ENCODE assay signal across 16 cellular contexts in the genomic region with DNA sequence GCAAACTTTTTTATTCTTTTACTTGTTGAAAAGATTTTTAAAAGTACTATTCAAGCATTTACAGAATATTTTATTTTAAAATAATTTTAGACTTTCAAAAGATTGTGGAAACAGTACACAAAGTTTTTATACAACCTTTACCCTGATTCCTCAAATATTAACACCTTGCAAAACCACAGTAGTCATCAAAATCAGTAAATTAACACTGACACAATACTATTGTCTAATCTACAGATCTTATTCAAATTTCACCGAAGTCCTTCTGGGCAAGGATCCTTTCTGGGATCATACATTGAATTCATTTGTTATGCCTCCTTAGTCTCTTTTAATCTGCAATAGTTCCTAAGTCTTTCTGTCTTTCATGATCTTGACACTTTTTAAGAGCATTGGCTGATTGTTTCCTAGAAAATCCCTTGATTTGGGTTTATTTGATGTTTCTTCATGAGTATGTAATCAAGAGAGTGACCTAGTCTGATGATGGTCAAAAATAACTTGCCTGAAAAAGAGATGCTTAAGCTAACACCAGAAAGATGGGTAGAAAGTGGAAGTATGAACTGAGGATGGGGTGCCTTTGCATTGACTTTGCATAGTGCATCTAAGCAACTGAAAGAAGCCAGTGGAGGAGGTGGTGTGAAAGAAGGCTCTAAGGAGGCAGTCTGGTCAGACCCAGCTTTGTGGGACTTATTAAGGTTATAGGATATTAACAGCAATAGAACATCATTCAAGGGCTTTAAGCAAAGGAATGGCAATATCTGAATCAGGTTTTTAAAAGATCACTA. TPM values are rescaled to one million over a fixed set of nuclear protein-coding genes. Genes with fewer than 3 reads are reported as not detected.
DNase-seq lines count a peak whose midpoint lies in the region; ATAC-seq and TF ChIP-seq lines count a peak whose summit lies in the region.
"Had no signal": no experiment of that assay in that cellular context is flagged by ENCODE, and none has a peak within 500 bp of the region (broad histone marks: within the 10 kb centered on the region; RNA-seq: fewer than 3 reads in every experiment).

No MANE protein-coding gene starts in this region.

- no peak overlapping the region for H2BK15ac ChIP-seq in mesenchymal stem cell (ENCODE audit: low read depth, poor library complexity, severe bottlenecking)

- H3K4me1 Mint-ChIP-seq in stimulated activated effector memory CD8-positive, alpha-beta T cell treated with anti-CD3 and anti-CD28 coated beads, Interleukin-12 subunit alpha, Interleukin-12 subunit beta, amount 100 ng/mL, for 72 hours: peaks cover 49% of the 10 kb centered on the region

- H3K36me3 Mint-ChIP-seq in stimulated activated effector memory CD8-positive, alpha-beta T cell treated with anti-CD3 and anti-CD28 coated beads, Interleukin-12 subunit alpha, Interleukin-12 subunit beta, amount 100 ng/mL, for 72 hours: peaks cover 4% of the 10 kb centered on the region

- no peak overlapping the region for H4K8ac ChIP-seq in mesenchymal stem cell (ENCODE audit: low read length)

- H3K4me1 ChIP-seq in mesenchymal stem cell (ENCODE audit: control insufficient read depth, insufficient read depth, low read depth, low read length) (peaks cover 6% of the 10 kb centered on the region), suprapubic skin (peaks cover 13% of the 10 kb centered on the region), SJCRH30 (no peaks in the 10 kb centered on the region)
- H3K4me1 ChIP-seq: uterus had no signal

- H3K18ac ChIP-seq in mesenchymal stem cell (ENCODE audit: low read depth in 1 of 2, low read length in 2 of 2): no peak overlapping the region

- WGBS in mesenchymal stem cell: 92% methylated on average over 1 of the region's 1 CpG
- 87% methylated on average over 1 of the region's 1 CpG for WGBS in suprapubic skin

- peak overlapping the region; percentile 74 for H2AK5ac ChIP-seq in mesenchymal stem cell (ENCODE audit: low read length, severe bottlenecking)

- no peak overlapping the region for H2AFZ ChIP-seq in mesenchymal stem cell (ENCODE audit: low read depth, low read length)
- H2AFZ ChIP-seq: GM23248 had no signal

- no peak overlapping the region for H3K4me3 ChIP-seq in mesenchymal stem cell (ENCODE audit: insufficient read depth in 1 of 2, low read depth in 1 of 2, low read length in 2 of 2)
- no peak overlapping the region for H3K4me3 ChIP-seq in suprapubic skin
- no peak overlapping the region for H3K4me3 ChIP-seq in SJCRH30
- H3K4me3 ChIP-seq: uterus had no signal

- TF ChIP-seq POLR2A in suprapubic skin (IDR thresholded peaks at IDR 0.05): no peak

- no peak overlapping the region for H2BK12ac ChIP-seq in mesenchymal stem cell (ENCODE audit: low read length in 2 of 2)

- no peak for TF ChIP-seq EP300 in suprapubic skin (IDR thresholded peaks at IDR 0.05)

- H3K9ac ChIP-seq in mesenchymal stem cell (ENCODE audit: low read length): no peak overlapping the region
- H3K9ac ChIP-seq: GM23248 had no signal

- ATAC-seq in GM18909 (IDR thresholded peaks at IDR 0.05; ENCODE audit: poor library complexity, unreplicated experiment) (peak; percentile 63), GM21717 (IDR thresholded peaks at IDR 0.05; ENCODE audit: unreplicated experiment) (peak; percentile 70), HG03196 (IDR thresholded peaks at IDR 0.05; ENCODE audit: unreplicated experiment) (peak; percentile 42)
- ATAC-seq in stimulated activated effector memory CD8-positive, alpha-beta T cell treated with anti-CD3 and anti-CD28 coated beads, Interleukin-12 subunit alpha, Interleukin-12 subunit beta, amount 100 ng/mL, for 72 hours: no peak
- ATAC-seq: activated naive CD4-positive, alpha-beta T cell treated with anti-CD3 and anti-CD28 coated beads, Interleukin-2, amount 50 U/mL, for 72 hours had no signal

- H3K4me3 Mint-ChIP-seq in stimulated activated effector memory CD8-positive, alpha-beta T cell treated with anti-CD3 and anti-CD28 coated beads, Interleukin-12 subunit alpha, Interleukin-12 subunit beta, amount 100 ng/mL, for 72 hours: no peak overlapping the region

- DNase-seq in mesenchymal stem cell: no peak
- no peak for DNase-seq in suprapubic skin (ENCODE audit: low spot score in 2 of 2)
- DNase-seq in stimulated activated effector memory CD8-positive, alpha-beta T cell treated with anti-CD3 and anti-CD28 coated beads, Interleukin-12 subunit alpha, Interleukin-12 subunit beta, amount 100 ng/mL, for 72 hours (ENCODE audit: low spot score in 2 of 2): no peak
- no peak for DNase-seq in SJCRH30
- DNase-seq: activated CD4-positive, alpha-beta T cell treated with anti-CD3 and anti-CD28 coated beads for 48 hours; DMS79; glutamatergic neuron; GM23248; NCI-H2171 treated with DMSO at 0.1 percent for 48 hours; uterus had no signal

- no peak overlapping the region for H3K27ac Mint-ChIP-seq in stimulated activated effector memory CD8-positive, alpha-beta T cell treated with anti-CD3 and anti-CD28 coated beads, Interleukin-12 subunit alpha, Interleukin-12 subunit beta, amount 100 ng/mL, for 72 hours
- H3K27ac Mint-ChIP-seq: activated naive CD4-positive, alpha-beta T cell treated with anti-CD3 and anti-CD28 coated beads, Interleukin-2, amount 50 U/mL, for 72 hours had no signal

- no peak overlapping the region for H2BK5ac ChIP-seq in mesenchymal stem cell (ENCODE audit: low read depth, low read length, poor library complexity, severe bottlenecking)

- H3K36me3 ChIP-seq in mesenchymal stem cell (ENCODE audit: control insufficient read depth in 1 of 2, insufficient read depth in 2 of 2, low read depth in 1 of 2, low read length in 2 of 2): no peaks in the 10 kb centered on the region
- no peaks in the 10 kb centered on the region for H3K36me3 ChIP-seq in suprapubic skin
- no peaks in the 10 kb centered on the region for H3K36me3 ChIP-seq in SJCRH30
- H3K36me3 ChIP-seq: uterus had no signal

- no peak overlapping the region for H3K27ac ChIP-seq in mesenchymal stem cell (ENCODE audit: low read length, poor library complexity, severe bottlenecking)
- no peak overlapping the region for H3K27ac ChIP-seq in suprapubic skin
- no peak overlapping the region for H3K27ac ChIP-seq in SJCRH30
- H3K27ac ChIP-seq: uterus had no signal

- H2BK120ac ChIP-seq in mesenchymal stem cell (ENCODE audit: low read depth, low read length): no peak overlapping the region

- H4K91ac ChIP-seq in mesenchymal stem cell (ENCODE audit: low read length): no peak overlapping the region

- no peak for TF ChIP-seq CTCF in suprapubic skin (IDR thresholded peaks at IDR 0.05)

- H3K4me2 ChIP-seq in mesenchymal stem cell (ENCODE audit: low read length, poor library complexity, severe bottlenecking): no peak overlapping the region

- H3K27me3 ChIP-seq in mesenchymal stem cell (ENCODE audit: control insufficient read depth in 1 of 2, insufficient read depth in 1 of 2, low read length in 2 of 2) (no peaks in the 10 kb centered on the region), suprapubic skin (no peaks in the 10 kb centered on the region), SJCRH30 (no peaks in the 10 kb centered on the region)
- H3K27me3 ChIP-seq: uterus had no signal

- H3K9me3 Mint-ChIP-seq in stimulated activated effector memory CD8-positive, alpha-beta T cell treated with anti-CD3 and anti-CD28 coated beads, Interleukin-12 subunit alpha, Interleukin-12 subunit beta, amount 100 ng/mL, for 72 hours: no peaks in the 10 kb centered on the region
- H3K9me3 Mint-ChIP-seq: activated naive CD4-positive, alpha-beta T cell treated with anti-CD3 and anti-CD28 coated beads, Interleukin-2, amount 50 U/mL, for 72 hours had no signal

- H3K14ac ChIP-seq in mesenchymal stem cell (ENCODE audit: low read length in 2 of 2): no peak overlapping the region

- peaks cover 14% of the 10 kb centered on the region for H3K79me1 ChIP-seq in mesenchymal stem cell (replicated peaks; ENCODE audit: low read length, poor library complexity, severe bottlenecking)

- no peak overlapping the region for H3K23ac ChIP-seq in mesenchymal stem cell (ENCODE audit: low read length in 2 of 2)

- no peak overlapping the region for H3K4ac ChIP-seq in mesenchymal stem cell (ENCODE audit: low read depth in 1 of 2, low read length in 2 of 2)

- H3K9me3 ChIP-seq in mesenchymal stem cell (ENCODE audit: control insufficient read depth, low read length) (no peaks in the 10 kb centered on the region), suprapubic skin (no peaks in the 10 kb centered on the region), SJCRH30 (replicated peaks) (no peaks in the 10 kb centered on the region)
- H3K9me3 ChIP-seq: uterus had no signal

RNA-seq across cellular contexts. Expression of a gene that starts 9.7 kb away (rescaled TPM):
- polyA plus RNA-seq in mesenchymal stem cell (2013, experiment 1 of 2): 8.3 TPM
- 9.1 TPM for polyA plus RNA-seq in mesenchymal stem cell (2013, experiment 2 of 2)
- total RNA-seq in suprapubic skin: 10 to 100 TPM; 13.3 to 35.8 (median 14.2) TPM
- total RNA-seq in SJCRH30 (2014; rRNA removed; shearing (Covaris generic)): 4.6 and 4.7 TPM in 2 replicates

RNA-seq across cellular contexts. Expression of a gene that starts 38.1 kb away (rescaled TPM):
- polyA plus RNA-seq in mesenchymal stem cell (2013, experiment 1 of 2): not detected
- 0.04 TPM for polyA plus RNA-seq in mesenchymal stem cell (2013, experiment 2 of 2)
- total RNA-seq in suprapubic skin: 10 to 100 TPM; 19.6 to 30.1 (median 29.3) TPM
- total RNA-seq in SJCRH30 (2014; rRNA removed; shearing (Covaris generic)): not detected in 2 replicates
- total RNA-seq: lung microvascular endothelial cell, SK-MEL-5 had no signal
- polyA plus RNA-seq: GM23248 had no signal

Comparison
In these comparisons a context has a peak if more than half of its experiments do, and no peak if none do; other contexts are left out.
1. RNA of a gene that starts 38.1 kb away (total RNA-seq): 19.6 to 30.1 TPM in suprapubic skin; not detected in SJCRH30; every median in the first group is over 10 times any median in the second.